In the genomic region with DNA sequence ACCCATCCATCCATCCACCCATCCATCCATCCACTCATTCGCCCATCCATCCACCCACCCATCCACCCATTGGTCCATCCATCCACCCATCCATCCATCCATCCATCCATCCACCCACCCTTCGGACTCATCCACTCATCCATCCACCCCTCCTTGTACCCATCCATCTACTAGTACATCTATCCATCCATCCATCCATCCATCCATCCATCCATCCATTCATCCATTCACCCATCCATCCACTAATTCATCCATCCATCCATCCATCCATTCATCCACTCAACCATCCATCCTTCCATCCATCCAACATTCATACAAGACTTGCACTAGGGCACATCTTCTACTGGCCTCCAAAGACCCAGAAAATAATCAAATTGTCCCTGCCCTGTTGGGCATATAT, we compare ENCODE assay signal across 9 cellular contexts.
"Had no signal": no experiment of that assay in that cellular context is flagged by ENCODE, and none has a peak within 500 bp of the region (broad histone marks: within the 10 kb centered on the region; RNA-seq: fewer than 3 reads in every experiment).

No MANE protein-coding gene starts in this region.

- H3K4me3 ChIP-seq: GM23248, HAP-1 had no signal

- DNase-seq: GM23248, GOT3, H7, IMR-90, Karpas-422, KBM-7 had no signal

- H3K4me1 ChIP-seq: HAP-1 had no signal

- H3K27ac ChIP-seq: GM23248, HL-60, KMS-11 had no signal

- H3K36me3 ChIP-seq: HAP-1 had no signal

- H3K9me3 ChIP-seq: HAP-1 had no signal
